ENCODE assay signal across 21 cellular contexts in genomic region chr3:154783053-154784037, GRCh38.
DNase-seq lines count a peak whose midpoint lies in the region; ATAC-seq and TF ChIP-seq lines count a peak whose summit lies in the region.
"Had no signal": no experiment of that assay in that cellular context is flagged by ENCODE, and none has a peak within 500 bp of the region (broad histone marks: within the 10 kb centered on the region; RNA-seq: fewer than 3 reads in every experiment).

No MANE protein-coding gene starts in this region.

- 32 to 42% methylated on average over 7 of the region's 7 CpGs for WGBS in gastroesophageal sphincter (ENCODE audit: low coverage in 1 of 2), 2 donors

- H3K27me3 ChIP-seq in gastroesophageal sphincter: no peaks in the 10 kb centered on the region
- no peaks in the 10 kb centered on the region for H3K27me3 ChIP-seq in osteoblast (ENCODE audit: insufficient read depth, low read length)
- no peaks in the 10 kb centered on the region for H3K27me3 ChIP-seq in colonic mucosa
- H3K27me3 ChIP-seq: MG63, ovary, stomach, vagina had no signal

- no peaks in the 10 kb centered on the region for H3K36me3 Mint-ChIP-seq in CD14-positive monocyte

- H3K9me3 ChIP-seq in gastroesophageal sphincter (no peaks in the 10 kb centered on the region), osteoblast (ENCODE audit: low read depth, low read length) (no peaks in the 10 kb centered on the region), colonic mucosa (no peaks in the 10 kb centered on the region)
- H3K9me3 ChIP-seq: MG63, ovary, stomach, vagina had no signal

- H3K4me3 Mint-ChIP-seq in CD14-positive monocyte: peak overlapping the region; percentile 10 to 79

- peak; percentile 65 for ATAC-seq in gastroesophageal sphincter

- TF ChIP-seq POLR2A in gastroesophageal sphincter (IDR thresholded peaks at IDR 0.05): no peak

- peak overlapping the region; percentile 32 for H2AFZ ChIP-seq in osteoblast (ENCODE audit: low read length)
- H2AFZ ChIP-seq: PC-9 had no signal

- intact Hi-C loops in CD14-positive monocyte (cut with micrococcal nuclease): no loop called here
- intact Hi-C loops in colonic mucosa (cut with DNase I): no loop called here

- TF ChIP-seq CTCF in CD14-positive monocyte (IDR thresholded peaks at IDR 0.05) (no peak), gastroesophageal sphincter (IDR thresholded peaks at IDR 0.05) (no peak), osteoblast (IDR thresholded peaks at IDR 0.05; ENCODE audit: extremely low read depth, low read depth, low read length) (no peak), colonic mucosa (IDR thresholded peaks at IDR 0.05) (no peak)

- peaks cover 36% of the 10 kb centered on the region for H3K4me1 Mint-ChIP-seq in CD14-positive monocyte

- H3K27me3 Mint-ChIP-seq in CD14-positive monocyte (ENCODE audit: low read depth in 3 of 3): no peaks in the 10 kb centered on the region

- no peaks in the 10 kb centered on the region for H4K20me1 ChIP-seq in osteoblast (ENCODE audit: insufficient read depth, low read length)

- TF ChIP-seq EP300 in gastroesophageal sphincter (IDR thresholded peaks at IDR 0.05): no peak

- H3K9ac ChIP-seq in colonic mucosa (ENCODE audit: low read depth in 2 of 2, low read length in 2 of 2): no peak overlapping the region

- H3K9me3 Mint-ChIP-seq in CD14-positive monocyte: no peaks in the 10 kb centered on the region

- no peak overlapping the region for H3K4me2 ChIP-seq in osteoblast (ENCODE audit: insufficient read depth, low read length)
- H3K4me2 ChIP-seq: PC-9 had no signal

- H3K27ac ChIP-seq in gastroesophageal sphincter (peak overlapping the region in 2 of 4 donors; percentile 11 to 16), osteoblast (ENCODE audit: low read depth, low read length) (no peak overlapping the region), colonic mucosa (no peak overlapping the region)
- H3K27ac ChIP-seq: ovary, PC-9, SK-N-MC, vagina had no signal

- peak overlapping the region; percentile 86 to 92 (median 91) for H3K27ac Mint-ChIP-seq in CD14-positive monocyte

- H3K36me3 ChIP-seq in gastroesophageal sphincter (no peaks in the 10 kb centered on the region), osteoblast (ENCODE audit: insufficient read depth, low read length) (no peaks in the 10 kb centered on the region), colonic mucosa (no peaks in the 10 kb centered on the region)
- H3K36me3 ChIP-seq: MG63, ovary, stomach, vagina had no signal

- DNase-seq in CD14-positive monocyte (ENCODE audit: low spot score) (no peak), NOMO-1 treated with dmso at 0.1 percent for 144 hours (lab: John Stamatoyannopoulos, UW; ENCODE audit: unreplicated experiment) (peak; percentile 62), osteoblast (ENCODE audit: insufficient read length, low spot score, missing footprints) (no peak), NCI-H748 (lab: John Stamatoyannopoulos, UW; ENCODE audit: unreplicated experiment) (no peak), colonic mucosa (no peak), superior temporal gyrus (ENCODE audit: extremely low spot score) (no peak)
- DNase-seq in activated CD4-positive, CD25-positive, alpha-beta regulatory T cell treated with anti-CD3 and anti-CD28 coated beads, Interleukin-2, amount 50 U/mL, for 72 hours: no peak
- DNase-seq: activated CD4-positive, alpha-beta T cell treated with anti-CD3 and anti-CD28 coated beads for 4 hours; activated effector memory CD4-positive, alpha-beta T cell treated with Interleukin-2 at 50 U/mL for 16 hours; central memory CD4-positive, alpha-beta T cell; H7; MG63; NCI-H2029; NCI-H510A treated with DMSO at 0.1 percent for 48 hours; ovary; PC-9; stimulated activated CD4-positive, alpha-beta T cell treated with anti-CD3 and anti-CD28 coated beads, Interleukin-2, amount 100 ng/mL, for 48 hours; stomach had no signal

- H3K4me1 ChIP-seq in gastroesophageal sphincter (peaks cover 0 to 49% (median 3%) of the 10 kb centered on the region in 3 donors), osteoblast (ENCODE audit: insufficient read depth, low read length) (peaks cover 4% of the 10 kb centered on the region), colonic mucosa (no peaks in the 10 kb centered on the region)
- H3K4me1 ChIP-seq: stomach had no signal

- H3K79me2 ChIP-seq in osteoblast (ENCODE audit: insufficient read depth, low read length): no peaks in the 10 kb centered on the region

- no peak overlapping the region for H3K4me3 ChIP-seq in gastroesophageal sphincter
- no peak overlapping the region for H3K4me3 ChIP-seq in osteoblast (ENCODE audit: insufficient read depth, low read length)
- H3K4me3 ChIP-seq in colonic mucosa: no peak overlapping the region
- H3K4me3 ChIP-seq: MG63, ovary, PC-9, SK-N-MC, stomach, vagina had no signal
